ENCODE assay signal across 11 cellular contexts in genomic region chr5:74581988-74582365, GRCh38.
"Had no signal": no experiment of that assay in that cellular context is flagged by ENCODE, and none has a peak within 500 bp of the region (broad histone marks: within the 10 kb centered on the region; RNA-seq: fewer than 3 reads in every experiment).

No MANE protein-coding gene starts in this region.

- H3K27ac ChIP-seq: heart right ventricle, skin epidermis, thyroid gland had no signal

- DNase-seq: activated gamma-delta T cell; activated T-cell treated with anti-CD3 and anti-CD28 coated beads, Interleukin-2, amount 50 U/mL, for 48 hours; amygdala; effector CD4-positive, alpha-beta T cell; heart right ventricle; left ventricle myocardium superior; posterior cingulate gyrus; T-helper 17 cell; thyroid gland had no signal

- H3K36me3 Mint-ChIP-seq: activated naive CD8-positive, alpha-beta T cell had no signal

- H3K27me3 Mint-ChIP-seq: T-helper 17 cell had no signal

- H3K4me1 ChIP-seq: thyroid gland had no signal

- ATAC-seq: heart right ventricle, left ventricle myocardium superior, T-helper 17 cell had no signal

- H3K4me3 ChIP-seq: heart right ventricle, skin epidermis, thyroid gland had no signal

- H3K4me3 Mint-ChIP-seq: activated naive CD8-positive, alpha-beta T cell; T-helper 17 cell had no signal

- H3K27me3 ChIP-seq: heart right ventricle, thyroid gland had no signal

- H3K27ac Mint-ChIP-seq: activated naive CD8-positive, alpha-beta T cell; T-helper 17 cell had no signal

- H3K36me3 ChIP-seq: heart right ventricle, thyroid gland had no signal

- H3K9me3 ChIP-seq: heart right ventricle, thyroid gland had no signal
